17 cellular contexts compared by ENCODE assay signal in the genomic region with DNA sequence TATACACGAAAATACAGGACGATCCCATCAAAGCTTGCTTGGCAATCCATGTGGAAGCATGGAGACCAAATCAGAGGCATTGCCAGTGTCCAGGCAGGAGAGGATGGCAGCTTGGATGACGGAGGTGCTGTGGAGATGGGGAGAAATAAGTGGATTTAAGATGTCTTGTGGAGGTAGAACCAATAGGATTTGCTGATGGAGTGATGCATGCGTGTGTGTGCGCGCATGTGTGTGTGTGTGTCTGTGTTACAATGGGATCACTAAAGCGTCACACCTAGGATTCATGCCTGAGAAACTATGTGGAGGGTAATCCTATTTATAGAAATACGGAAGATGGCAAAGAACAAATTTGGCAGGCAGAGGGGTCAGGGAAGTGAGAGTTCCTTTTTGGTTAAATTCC.
A peak's percentile ranks its signal among the peaks of the same experiment; 100 is the strongest.
DNase-seq lines count a peak whose midpoint lies in the region; ATAC-seq, FAIRE-seq and TF ChIP-seq lines count a peak whose summit lies in the region.
"Had no signal": no experiment of that assay in that cellular context is flagged by ENCODE, and none has a peak within 500 bp of the region (broad histone marks: within the 10 kb centered on the region; RNA-seq: fewer than 3 reads in every experiment).

No MANE protein-coding gene starts in this region.

- no TSS peak for BruUV-seq in K562 (replicated peaks; lab: Mats Ljungman, UMichigan)

- H3K9me1 ChIP-seq in K562 (ENCODE audit: control insufficient read depth, insufficient read depth, low read length) = no peaks in the 10 kb centered on the region

- H3K4me3 Mint-ChIP-seq in activated naive CD4-positive, alpha-beta T cell treated with anti-CD3 and anti-CD28 coated beads, Interleukin-2, amount 50 U/mL, for 24 hours = no peak overlapping the region
- peak overlapping the region in 3 of 4 donors; percentile 15 to 72 (median 25) for H3K4me3 Mint-ChIP-seq in IgD-negative memory B cell
- peak overlapping the region; percentile 5 for H3K4me3 Mint-ChIP-seq in stimulated activated memory B cell treated with anti-CD40 and anti-IgM and Interleukin-4, amounts not matched to agents 10 μg/mL and 1 μg/mL and 100 μg/mL, for 72 hours
- H3K4me3 Mint-ChIP-seq: activated T-helper 17 cell treated with anti-CD3 and anti-CD28 coated beads, Interleukin-2, amount 50 U/mL, for 72 hours; neural crest cell had no signal

- peaks cover 11% of the 10 kb centered on the region for H3K4me1 Mint-ChIP-seq in activated naive CD4-positive, alpha-beta T cell treated with anti-CD3 and anti-CD28 coated beads, Interleukin-2, amount 50 U/mL, for 24 hours
- peaks cover 29 to 35% (median 34%) of the 10 kb centered on the region in 3 donors for H3K4me1 Mint-ChIP-seq in IgD-negative memory B cell
- H3K4me1 Mint-ChIP-seq in stimulated activated memory B cell treated with anti-CD40 and anti-IgM and Interleukin-4, amounts not matched to agents 10 μg/mL and 1 μg/mL and 100 μg/mL, for 72 hours = peaks cover 52% of the 10 kb centered on the region
- H3K4me1 Mint-ChIP-seq: neural crest cell had no signal

- no peak for TF ChIP-seq EP300 in K562 (IDR thresholded peaks at IDR 0.05; ENCODE audit: low read length)

- no peaks in the 10 kb centered on the region for H3K36me3 Mint-ChIP-seq in activated naive CD4-positive, alpha-beta T cell treated with anti-CD3 and anti-CD28 coated beads, Interleukin-2, amount 50 U/mL, for 24 hours
- H3K36me3 Mint-ChIP-seq in IgD-negative memory B cell = no peaks in the 10 kb centered on the region
- H3K36me3 Mint-ChIP-seq in stimulated activated memory B cell treated with anti-CD40 and anti-IgM and Interleukin-4, amounts not matched to agents 10 μg/mL and 1 μg/mL and 100 μg/mL, for 72 hours = no peaks in the 10 kb centered on the region

- TF ChIP-seq POLR2A in K562 (conservative IDR thresholded peaks at IDR 0.05) = no peak

- no peaks in the 10 kb centered on the region for H3K27me3 ChIP-seq in K562 (ENCODE audit: control insufficient read depth in 2 of 2, insufficient read depth in 2 of 2, low read length in 2 of 2)
- H3K27me3 ChIP-seq: tibial artery had no signal

- peak overlapping the region; percentile 24 for H3K27ac Mint-ChIP-seq in activated naive CD4-positive, alpha-beta T cell treated with anti-CD3 and anti-CD28 coated beads, Interleukin-2, amount 50 U/mL, for 24 hours
- H3K27ac Mint-ChIP-seq in IgD-negative memory B cell = peak overlapping the region in 1 of 3 donors; percentile 73
- peak overlapping the region; percentile 62 for H3K27ac Mint-ChIP-seq in stimulated activated memory B cell treated with anti-CD40 and anti-IgM and Interleukin-4, amounts not matched to agents 10 μg/mL and 1 μg/mL and 100 μg/mL, for 72 hours
- H3K27ac Mint-ChIP-seq: progenitor cell of endocrine pancreas had no signal

- no peaks in the 10 kb centered on the region for H3K36me3 ChIP-seq in K562 (ENCODE audit: control insufficient read depth, insufficient read depth, low read length)
- H3K36me3 ChIP-seq: tibial artery had no signal

- POLR2A ChIA-PET in K562 (lab: Yijun Ruan, JAX) = interaction anchor here (0.5 to 1.6 kb wide), 12 partner anchors 19 to 345 kb away, joined by 3 to 12 read pairs (median 4); partner anchors contain the start of gene BHLHE40

- peaks cover 5 to 36% of the 10 kb centered on the region in 2 experiments; a peak in 4 of 5 replicates for H3K4me1 ChIP-seq in K562 (replicated peaks in 1 of 2; ENCODE audit: control insufficient read depth in 2 of 2, insufficient read depth in 2 of 2, low read length in 2 of 2)

- H4K20me1 ChIP-seq in K562 (replicated peaks; ENCODE audit: control insufficient read depth, insufficient read depth, low read length) = no peaks in the 10 kb centered on the region

- H3K9ac ChIP-seq in K562 (ENCODE audit: insufficient read depth in 1 of 2, low read depth in 2 of 2, low read length in 2 of 2) = peak overlapping the region in 1 of 2 experiments; percentile 50; a peak in 1 of 4 replicates

- 57% methylated on average over 8 of the region's 8 CpGs for WGBS in K562 (ENCODE audit: insufficient coverage, low coverage, missing lambda C conversion rate)

- TF ChIP-seq CTCF in K562 (IDR thresholded peaks at IDR 0.05 in 2 of 3, conservative IDR thresholded peaks at IDR 0.05 in 1 of 3; ENCODE audit: insufficient read depth in 2 of 3, low read depth in 1 of 3, low read length in 3 of 3) = no peak

- no peak for DNase-seq in activated naive CD4-positive, alpha-beta T cell treated with Interleukin-2 at 50 U/mL for 16 hours
- DNase-seq in K562 (ENCODE audit: extremely low read depth in 1 of 4, low spot score in 3 of 4) (no peak), HCEC 1CT (no peak), NCI-H1105 (lab: John Stamatoyannopoulos, UW) (no peak)
- DNase-seq: cortex of kidney, H7, NCI-H1436 had no signal

- TF ChIP-seq RAD21 in K562 (CRISPR knock-in tag; conservative IDR thresholded peaks at IDR 0.05 in 1 of 2, IDR thresholded peaks at IDR 0.05 in 1 of 2) = no peak

- no peaks in the 10 kb centered on the region for H3K9me3 Mint-ChIP-seq in activated naive CD4-positive, alpha-beta T cell treated with anti-CD3 and anti-CD28 coated beads, Interleukin-2, amount 50 U/mL, for 24 hours
- H3K9me3 Mint-ChIP-seq in IgD-negative memory B cell = no peaks in the 10 kb centered on the region
- no peaks in the 10 kb centered on the region for H3K9me3 Mint-ChIP-seq in stimulated activated memory B cell treated with anti-CD40 and anti-IgM and Interleukin-4, amounts not matched to agents 10 μg/mL and 1 μg/mL and 100 μg/mL, for 72 hours
- H3K9me3 Mint-ChIP-seq: activated T-helper 17 cell treated with anti-CD3 and anti-CD28 coated beads, Interleukin-2, amount 50 U/mL, for 72 hours; neural crest cell had no signal

- intact Hi-C loops in K562 (cut with micrococcal nuclease) = loop anchor here (1.0 to 5.0 kb wide), 6 partner anchors 81 to 705 kb away; no protein-coding TSS in a partner anchor

- H3K4me2 ChIP-seq in K562 (ENCODE audit: insufficient read depth, low read length) = no peak overlapping the region

- no peaks in the 10 kb centered on the region for H3K27me3 Mint-ChIP-seq in activated naive CD4-positive, alpha-beta T cell treated with anti-CD3 and anti-CD28 coated beads, Interleukin-2, amount 50 U/mL, for 24 hours
- H3K27me3 Mint-ChIP-seq in IgD-negative memory B cell = no peaks in the 10 kb centered on the region
- no peaks in the 10 kb centered on the region for H3K27me3 Mint-ChIP-seq in stimulated activated memory B cell treated with anti-CD40 and anti-IgM and Interleukin-4, amounts not matched to agents 10 μg/mL and 1 μg/mL and 100 μg/mL, for 72 hours

- no peak for FAIRE-seq in K562 (lab: Jason Lieb, UNC)
- FAIRE-seq: bronchial epithelial cell had no signal

- H3K79me2 ChIP-seq in K562 (ENCODE audit: control insufficient read depth, insufficient read depth, low read length) = no peaks in the 10 kb centered on the region

- no peak overlapping the region for H3K27ac ChIP-seq in K562 (ENCODE audit: extremely low read depth, low read depth, low read length)

- no peaks in the 10 kb centered on the region for H3K9me3 ChIP-seq in K562 (replicated peaks; ENCODE audit: control insufficient read depth, insufficient read depth, low read depth, low read length)
- H3K9me3 ChIP-seq: tibial artery had no signal

- peak overlapping the region; percentile 26; the same call in 1 of the 2 replicates for H2AFZ ChIP-seq in K562 (ENCODE audit: low read depth, low read length)

- CTCF ChIA-PET in K562 (lab: Yijun Ruan, JAX; ENCODE audit: low intra/inter-chr PET ratio) = interaction anchor here (0.6 to 3.9 kb wide), 7 partner anchors 30 to 345 kb away, joined by 3 to 36 read pairs (median 5); no protein-coding TSS in a partner anchor

- ATAC-seq in K562 (no peak), HG02870 (IDR thresholded peaks at IDR 0.05; ENCODE audit: unreplicated experiment) (no peak)
- no peak for ATAC-seq in stimulated activated memory B cell treated with anti-CD40 and anti-IgM and Interleukin-4, amounts not matched to agents 10 μg/mL and 1 μg/mL and 100 μg/mL, for 72 hours

- no peak overlapping the region for H3K4me3 ChIP-seq in K562
- H3K4me3 ChIP-seq: skin epidermis, tibial artery had no signal

- in situ Hi-C loops in K562 (cut with MboI) = loop anchor here (5.0 kb wide), 1 partner anchor 80 kb away; the partner anchor contains the start of gene BHLHE40

TF ChIP-seq in K562, 482 proteins besides CTCF, POLR2A, EP300 and RAD21 (continues in another document):
- TF ChIP-seq ZFP1 (CRISPR knock-in tag; IDR thresholded peaks at IDR 0.05) (no peak), CREB3L1 (IDR thresholded peaks at IDR 0.05; ENCODE audit: borderline replicate concordance, low read depth) (no peak), NR4A1 (CRISPR knock-in tag; IDR thresholded peaks at IDR 0.05) (no peak), NR4A1 (tag; IDR thresholded peaks at IDR 0.05) (0 out of 2 replicates have a peak, but pooled peaks have one; percentile 18), ID3 (CRISPR knock-in tag; IDR thresholded peaks at IDR 0.05) (no peak), ID3 (tag; IDR thresholded peaks at IDR 0.05) (0 out of 2 replicates have a peak, but pooled peaks have one; percentile 25), SMAD4 (CRISPR knock-in tag; conservative IDR thresholded peaks at IDR 0.05) (no peak)
